Comparison of ENCODE assay signal across 8 cellular contexts in genomic region chr16:85227262-85227923, GRCh38.
DNase-seq lines count a peak whose midpoint lies in the region; ATAC-seq and TF ChIP-seq lines count a peak whose summit lies in the region.

No MANE protein-coding gene starts in this region.

- peak overlapping the region; percentile 80 for H3K27ac ChIP-seq in GM23248
- no peak overlapping the region for H3K27ac ChIP-seq in upper lobe of left lung
- peak overlapping the region in 1 of 2 donors; percentile 41 for H3K27ac ChIP-seq in uterus

- H3K9me2 ChIP-seq in GM23248 (ENCODE audit: insufficient read depth) (no peaks in the 10 kb centered on the region), Loucy (replicated peaks; ENCODE audit: low read depth, low read length) (no peaks in the 10 kb centered on the region)

- TF ChIP-seq EP300 in upper lobe of left lung (IDR thresholded peaks at IDR 0.05): no peak

- H3K36me3 ChIP-seq in GM23248 (ENCODE audit: low read depth) (no peaks in the 10 kb centered on the region), Loucy (ENCODE audit: insufficient read depth, low read length) (no peaks in the 10 kb centered on the region), upper lobe of left lung (no peaks in the 10 kb centered on the region), uterus (no peaks in the 10 kb centered on the region)

- H3K4me3 Mint-ChIP-seq in memory B cell: peak overlapping the region; percentile 7

- intact Hi-C loops in uterus (cut with DNase I; ENCODE audit: low total_unique reads) (no loop called here), left colon (cut with DNase I, micrococcal nuclease) (no loop called here)

- peaks cover 17% of the 10 kb centered on the region for H3K4me1 Mint-ChIP-seq in memory B cell

- no peaks in the 10 kb centered on the region for H4K20me1 ChIP-seq in GM23248 (ENCODE audit: insufficient read depth)
- no peaks in the 10 kb centered on the region for H4K20me1 ChIP-seq in Loucy (ENCODE audit: insufficient read depth, low read length, poor library complexity, severe bottlenecking)

- H3K27me3 Mint-ChIP-seq in memory B cell: peaks cover 19% of the 10 kb centered on the region

- H3F3A ChIP-seq in GM23248 (ENCODE audit: insufficient read depth): peaks cover 18% of the 10 kb centered on the region
- H3F3A ChIP-seq in Loucy (ENCODE audit: low read depth): no peaks in the 10 kb centered on the region

- H3K27me3 ChIP-seq in GM23248 (replicated peaks; ENCODE audit: insufficient read depth) (no peaks in the 10 kb centered on the region), Loucy (ENCODE audit: insufficient read depth, low read length, poor library complexity, severe bottlenecking) (no peaks in the 10 kb centered on the region), upper lobe of left lung (no peaks in the 10 kb centered on the region), uterus (no peaks in the 10 kb centered on the region)

- H3K9ac ChIP-seq in GM23248: peak overlapping the region; percentile 26
- H3K9ac ChIP-seq in Loucy (ENCODE audit: low read depth, low read length, poor library complexity, severe bottlenecking): no peak overlapping the region

- H3K9me3 Mint-ChIP-seq in memory B cell: peaks cover 6% of the 10 kb centered on the region

- H3K4me1 ChIP-seq in GM23248 (ENCODE audit: insufficient read depth): peaks cover 26% of the 10 kb centered on the region
- H3K4me1 ChIP-seq in Loucy (ENCODE audit: insufficient read depth, low read length, poor library complexity, severe bottlenecking): peaks cover 11% of the 10 kb centered on the region
- no peaks in the 10 kb centered on the region for H3K4me1 ChIP-seq in upper lobe of left lung
- peaks cover 5 to 19% of the 10 kb centered on the region in 2 donors for H3K4me1 ChIP-seq in uterus

- no peaks in the 10 kb centered on the region for H3K9me3 ChIP-seq in GM23248 (ENCODE audit: low read depth)
- H3K9me3 ChIP-seq in Loucy (ENCODE audit: insufficient read depth, low read depth, low read length): no peaks in the 10 kb centered on the region
- H3K9me3 ChIP-seq in upper lobe of left lung: no peaks in the 10 kb centered on the region
- H3K9me3 ChIP-seq in uterus: no peaks in the 10 kb centered on the region

- H3K79me2 ChIP-seq in GM23248 (ENCODE audit: insufficient read depth) (peaks cover 86% of the 10 kb centered on the region), Loucy (ENCODE audit: insufficient read depth, low read length) (no peaks in the 10 kb centered on the region)

- no peak for TF ChIP-seq CTCF in Loucy (conservative IDR thresholded peaks at IDR 0.05; ENCODE audit: low read length)
- TF ChIP-seq CTCF in upper lobe of left lung (IDR thresholded peaks at IDR 0.05): no peak
- no peak for TF ChIP-seq CTCF in uterus (IDR thresholded peaks at IDR 0.05)

- no peak for DNase-seq in GM23248
- DNase-seq in memory B cell (ENCODE audit: low spot score in 2 of 2): no peak
- no peak for DNase-seq in upper lobe of left lung
- DNase-seq in uterus: no peak
- DNase-seq in activated gamma-delta T cell treated with Interleukin-2 at 50 U/mL for 16 hours: no peak
- DNase-seq in left colon: no peak

- no peak overlapping the region for H3K27ac Mint-ChIP-seq in memory B cell

- 70 to 72% methylated on average over 13 of the region's 13 CpGs for WGBS in GM23248 (ENCODE audit: low coverage in 1 of 2, low lambda C conversion rate in 2 of 2, missing lambda C conversion rate in 2 of 2), 2 experiments
- 65 to 76% methylated on average over 12 to 13 of the region's 13 CpGs for WGBS in upper lobe of left lung, 2 donors

- in situ Hi-C loops in GM23248 (cut with MboI): no loop called here

- TF ChIP-seq POLR2A in GM18526 (IDR thresholded peaks at IDR 0.05; ENCODE audit: extremely low read depth, insufficient read length): peak; percentile 44
- no peak for TF ChIP-seq POLR2A in upper lobe of left lung (IDR thresholded peaks at IDR 0.05)
- no peak for TF ChIP-seq POLR2A in uterus (IDR thresholded peaks at IDR 0.05)

- H3K36me3 Mint-ChIP-seq in memory B cell: no peaks in the 10 kb centered on the region

- H3K4me2 ChIP-seq in GM23248 (ENCODE audit: unreplicated experiment) (peak overlapping the region; percentile 40), Loucy (ENCODE audit: low read depth, low read length, poor library complexity, severe bottlenecking) (peak overlapping the region; percentile 0)

- ATAC-seq in memory B cell (ENCODE audit: low read depth): no peak
- no peak for ATAC-seq in upper lobe of left lung (ENCODE audit: low FRiP score in 2 of 2)
- no peak for ATAC-seq in left colon

- H3K4me3 ChIP-seq in GM23248 (no peak overlapping the region), Loucy (ENCODE audit: low read length, poor library complexity, severe bottlenecking) (no peak overlapping the region), upper lobe of left lung (no peak overlapping the region), uterus (no peak overlapping the region)

- H2AFZ ChIP-seq in GM23248 (no peak overlapping the region), Loucy (ENCODE audit: low read length) (no peak overlapping the region)
